8 cellular contexts compared by ENCODE assay signal in the genomic region with DNA sequence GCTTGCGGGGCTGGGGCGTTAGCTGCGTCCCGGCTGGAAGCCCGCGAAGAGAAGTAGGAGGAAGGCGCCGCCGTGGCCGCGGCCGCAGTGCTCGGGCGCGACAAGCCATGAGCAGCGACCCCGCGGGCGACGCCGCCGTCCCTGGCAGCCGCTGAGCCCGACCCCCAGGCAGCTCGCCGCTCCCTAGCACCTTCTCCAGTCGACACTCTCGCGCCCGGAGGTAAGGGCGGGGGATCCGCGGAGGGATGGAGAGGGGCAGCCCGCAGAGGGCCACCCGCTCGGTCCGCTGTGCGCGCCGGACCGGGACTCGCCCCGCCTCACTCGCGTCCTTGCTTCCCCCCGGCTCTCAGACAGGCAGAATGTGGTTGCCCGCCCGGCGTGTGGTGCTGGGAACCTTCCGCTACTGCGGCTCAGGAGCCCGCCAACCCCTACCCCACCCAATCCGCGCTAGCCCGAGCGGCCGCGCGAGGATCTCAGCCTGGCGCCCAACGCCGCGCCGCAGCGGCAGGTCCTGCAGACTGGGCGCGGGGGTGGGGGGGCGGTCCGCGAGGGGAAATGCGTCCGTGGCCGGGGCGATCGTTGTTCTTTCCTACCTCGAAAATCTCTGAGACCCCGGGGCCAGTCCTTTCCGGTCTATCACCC. TPM values are rescaled to one million over a fixed set of nuclear protein-coding genes. Genes with fewer than 3 reads are reported as not detected.
DNase-seq lines count a peak whose midpoint lies in the region; ATAC-seq, FAIRE-seq and TF ChIP-seq lines count a peak whose summit lies in the region.

A gene (plus strand): TSS at position 18 of the 642 bp plus-strand sequence. CDS start 53,354 bp downstream, outside the sequence.

- no TSS peak for BruUV-seq in GM12878 (replicated peaks; lab: Mats Ljungman, UMichigan)

- RAD21 ChIA-PET in GM12878 (lab: Charles Lee; ENCODE audit: unreplicated experiment): interaction anchor here (0.7 to 12.5 kb wide), 12 partner anchors 16 to 649 kb away, joined by 3 to 302 read pairs (median 20); no protein-coding TSS in a partner anchor

- peak within 1 kb of the TSS; percentile 92 for H3K4me3 Mint-ChIP-seq in T-helper 2 cell treated with Interferon-gamma antibody and Interleukin-4, amounts not matched to agents 5 μg/mL and 100 μg/mL, for 36 hours

- TF ChIP-seq POLR2A in GM12878 (IDR thresholded peaks at IDR 0.05; ENCODE audit: low read depth, low read length): peak; percentile 48; the same call in 1 of the 2 replicates

- H4K20me1 ChIP-seq in Karpas-422 (ENCODE audit: insufficient read depth, low read depth, low read length) (peaks cover 6% of the 10 kb centered on the region; the same call in 1 of the 2 replicates), GM12878 (ENCODE audit: control insufficient read depth, insufficient read depth) (no peaks in the 10 kb centered on the region)

- H3K9ac ChIP-seq in Karpas-422 (ENCODE audit: low read length) (peak within 1 kb of the TSS; percentile 75), GM12878 (ENCODE audit: control insufficient read depth, insufficient read depth, low read length) (peak within 1 kb of the TSS; percentile 81), skeletal muscle satellite cell (ENCODE audit: low read depth, low read length) (peak within 1 kb of the TSS; percentile 84)

- DNase-seq in NCI-H1417 (lab: John Stamatoyannopoulos, UW): peak; percentile 60 to 90 (median 88)
- DNase-seq in NCI-H1417 treated with DMSO at 0.1 percent for 48 hours (lab: John Stamatoyannopoulos, UW): no peak
- peak; percentile 74 for DNase-seq in H7
- DNase-seq in Karpas-422: peak; percentile 82
- DNase-seq in T-helper 2 cell treated with Interferon-gamma antibody and Interleukin-4, amounts not matched to agents 5 μg/mL and 100 μg/mL, for 36 hours (ENCODE audit: low spot score): peak; percentile 46
- DNase-seq in GM12878 (ENCODE audit: low read depth, low spot score): no peak

- no peak for TF ChIP-seq RAD21 in GM12878 (IDR thresholded peaks at IDR 0.05; ENCODE audit: insufficient read depth, low read depth, low read length)

- H3K79me2 ChIP-seq in Karpas-422 (ENCODE audit: low read length): no peaks in the 10 kb centered on the region
- H3K79me2 ChIP-seq in GM12878 (ENCODE audit: control insufficient read depth, insufficient read depth, low read length): peaks cover 38% of the 10 kb centered on the region

- no peak for FAIRE-seq in GM12878 (lab: Jason Lieb, UNC)

- H3K4me2 ChIP-seq in Karpas-422 (ENCODE audit: low read depth, low read length, poor library complexity, severe bottlenecking) (peak within 1 kb of the TSS; percentile 80), GM12878 (ENCODE audit: control insufficient read depth, insufficient read depth) (peak within 1 kb of the TSS; percentile 97), skeletal muscle satellite cell (ENCODE audit: low read length) (peak within 1 kb of the TSS; percentile 85)

- CTCF ChIA-PET in GM12878 (lab: Yijun Ruan, JAX): interaction anchor here (0.6 to 19.0 kb wide), 12 partner anchors 9 to 129 kb away, joined by 3 to 369 read pairs (median 5); no protein-coding TSS in a partner anchor

- H3K27me3 Mint-ChIP-seq in T-helper 2 cell treated with Interferon-gamma antibody and Interleukin-4, amounts not matched to agents 5 μg/mL and 100 μg/mL, for 36 hours (ENCODE audit: low read depth): no peaks in the 10 kb centered on the region

- peaks cover 68% of the 10 kb centered on the region for H3K4me1 Mint-ChIP-seq in T-helper 2 cell treated with Interferon-gamma antibody and Interleukin-4, amounts not matched to agents 5 μg/mL and 100 μg/mL, for 36 hours (ENCODE audit: low read depth)

- H3K27ac ChIP-seq in Karpas-422 (ENCODE audit: low read length) (no peak within 1 kb of the TSS), GM12878 (ENCODE audit: control insufficient read depth, insufficient read depth) (peak within 1 kb of the TSS; percentile 76)

- peak within 1 kb of the TSS; percentile 80 for H3K4me3 ChIP-seq in H7 (ENCODE audit: insufficient read depth, low read depth, low read length)
- H3K4me3 ChIP-seq in Karpas-422 (ENCODE audit: low read length): peak within 1 kb of the TSS; percentile 80
- H3K4me3 ChIP-seq in GM12878: peak within 1 kb of the TSS; percentile 88
- H3K4me3 ChIP-seq in iPS-11a (ENCODE audit: low read depth, low read length): peak within 1 kb of the TSS; percentile 83
- H3K4me3 ChIP-seq in skeletal muscle satellite cell (ENCODE audit: low read length): peak within 1 kb of the TSS; percentile 95

- peak within 1 kb of the TSS; percentile 92 for H3K27ac Mint-ChIP-seq in T-helper 2 cell treated with Interferon-gamma antibody and Interleukin-4, amounts not matched to agents 5 μg/mL and 100 μg/mL, for 36 hours

- peaks cover 40% of the 10 kb centered on the region for H3K36me3 Mint-ChIP-seq in T-helper 2 cell treated with Interferon-gamma antibody and Interleukin-4, amounts not matched to agents 5 μg/mL and 100 μg/mL, for 36 hours (ENCODE audit: low read depth)

- in situ Hi-C loops in GM12878 (cut with MboI): loop anchor here (25.0 kb wide), 1 partner anchor 354 kb away; a partner anchor contains a TSS

- H3K9me3 ChIP-seq in Karpas-422 (ENCODE audit: low read length) (no peaks in the 10 kb centered on the region), GM12878 (replicated peaks; ENCODE audit: control insufficient read depth, insufficient read depth, low read length) (no peaks in the 10 kb centered on the region), skeletal muscle satellite cell (replicated peaks; ENCODE audit: low read length) (no peaks in the 10 kb centered on the region)

- POLR2A ChIA-PET in GM12878 (lab: Charles Lee): interaction anchor here (0.7 to 4.0 kb wide), 5 partner anchors 16 to 153 kb away, joined by 3 to 13 read pairs (median 3); no protein-coding TSS in a partner anchor

- no peak for TF ChIP-seq CTCF in GM12878 (IDR thresholded peaks at IDR 0.05 in 2 of 3, conservative IDR thresholded peaks at IDR 0.05 in 1 of 3; ENCODE audit: control insufficient read depth in 2 of 3, extremely low read depth in 1 of 3, insufficient read depth in 1 of 3, low read depth in 3 of 3, low read length in 3 of 3)

- H3K9me2 ChIP-seq in Karpas-422 (replicated peaks; ENCODE audit: insufficient read depth, low read length): no peaks in the 10 kb centered on the region

- H3K4me1 ChIP-seq in Karpas-422 (ENCODE audit: low read length): peaks cover 25% of the 10 kb centered on the region
- H3K4me1 ChIP-seq in GM12878 (ENCODE audit: control insufficient read depth, insufficient read depth, low read length): peaks cover 12% of the 10 kb centered on the region
- peaks cover 38% of the 10 kb centered on the region for H3K4me1 ChIP-seq in skeletal muscle satellite cell (ENCODE audit: control insufficient read depth, insufficient read depth, low read length)

- no peaks in the 10 kb centered on the region for H3K9me3 Mint-ChIP-seq in T-helper 2 cell treated with Interferon-gamma antibody and Interleukin-4, amounts not matched to agents 5 μg/mL and 100 μg/mL, for 36 hours

- WGBS in GM12878 (ENCODE audit: insufficient coverage, insufficient replicate concordance, low lambda C conversion rate, missing lambda C conversion rate): 1% methylated on average over 51 of the region's 78 CpGs

- SMC1A ChIA-PET in GM12878 (lab: Charles Lee; ENCODE audit: uncharacterized antibody, unreplicated experiment): interaction anchor here (0.7 to 20.4 kb wide), 10 partner anchors 11 to 148 kb away, joined by 3 to 391 read pairs (median 22); no protein-coding TSS in a partner anchor

- peak; percentile 69 for ATAC-seq in GM12878

- intact Hi-C loops in GM12878 (cut with micrococcal nuclease; ENCODE audit: unreplicated experiment): loop anchor here (5.0 to 10.0 kb wide), 2 partner anchors 39 to 362 kb away; a partner anchor contains a TSS

- H3K27me3 ChIP-seq in H7 (ENCODE audit: control insufficient read depth, insufficient read depth, low read length) (peaks cover 43% of the 10 kb centered on the region), Karpas-422 (ENCODE audit: low read length) (no peaks in the 10 kb centered on the region), GM12878 (replicated peaks in 1 of 2; ENCODE audit: control insufficient read depth in 2 of 2, insufficient read depth in 2 of 2, low read length in 1 of 2) (no peaks in the 10 kb centered on the region; a peak in 1 of 4 replicates), skeletal muscle satellite cell (ENCODE audit: control insufficient read depth, insufficient read depth, low read length) (no peaks in the 10 kb centered on the region)

- 0 out of 4 replicates have a peak, but pooled peaks of 1 of the 2 experiments have one; percentile 22 for TF ChIP-seq EP300 in GM12878 (IDR thresholded peaks at IDR 0.05; ENCODE audit: borderline replicate concordance in 1 of 2, control insufficient read depth in 1 of 2, low read depth in 2 of 2, low read length in 2 of 2)

- peak within 1 kb of the TSS; percentile 93 for H2AFZ ChIP-seq in Karpas-422 (ENCODE audit: low read length)
- peak within 1 kb of the TSS; percentile 91 for H2AFZ ChIP-seq in GM12878 (ENCODE audit: control insufficient read depth, low read depth, low read length)

- no peaks in the 10 kb centered on the region for H3K36me3 ChIP-seq in H7 (replicated peaks; ENCODE audit: control insufficient read depth, insufficient read depth, low read length)
- no peaks in the 10 kb centered on the region for H3K36me3 ChIP-seq in Karpas-422 (ENCODE audit: insufficient read depth, low read length)
- no peaks in the 10 kb centered on the region for H3K36me3 ChIP-seq in GM12878 (ENCODE audit: control insufficient read depth in 2 of 2, insufficient read depth in 2 of 2, low read length in 1 of 2)
- no peaks in the 10 kb centered on the region for H3K36me3 ChIP-seq in skeletal muscle satellite cell (ENCODE audit: insufficient read depth, low read length)

RNA-seq across cellular contexts. Expression of the gene that starts here (rescaled TPM):
- 1.2 and 1.3 TPM in 2 replicates for total RNA-seq in H7 (2014; rRNA removed; shearing (Covaris generic))
- total RNA-seq in Karpas-422 (2014; rRNA removed; shearing (Covaris generic); ENCODE audit: low replicate concordance): 2.4 and 8.3 TPM in 2 replicates
- total RNA-seq in GM12878 (2013; cell fraction: nucleolus; rRNA removed): 43.9 and 45.4 TPM in 2 replicates
- total RNA-seq in GM12878 (2014; rRNA removed): 11.7 and 12.9 TPM in 2 replicates
- 10.0 and 10.5 TPM in 2 replicates for total RNA-seq in GM12878 (2014; rRNA removed; fragmentation: Illumina TruSeq; extraction: Trizol)
- total RNA-seq in GM12878 (2021): 10.6 and 11.4 TPM in 2 replicates
- 1.8 TPM for polyA plus RNA-seq in GM12878 (2011; ENCODE audit: low read depth)
- 16.3 and 21.7 TPM in 2 replicates for polyA plus RNA-seq in GM12878 (2011; rRNA removed)
- 8.5 and 9.4 TPM in 2 replicates for polyA plus RNA-seq in GM12878 (2011; cell fraction: cytosol; rRNA removed)
- 7.8 and 7.9 TPM in 2 replicates for polyA plus RNA-seq in GM12878 (2011; cell fraction: nucleus; rRNA removed)
- 2.2 and 2.6 TPM in 2 replicates for polyA plus RNA-seq in GM12878 (2012)
- polyA plus RNA-seq in GM12878 (2014; fragmentation: Illumina TruSeq; extraction: Trizol): 13.7 and 16.6 TPM in 2 replicates
- polyA plus RNA-seq in GM12878 (2014; fragmentation: Nextera tagmentation; extraction: Ambion mirVana): 1 to 10 TPM; 2.3 to 3.1 TPM
- 6.3 and 7.9 TPM in 2 replicates for polyA plus RNA-seq in GM12878 (2014; rRNA removed)
- polyA plus RNA-seq in GM12878 (2016; fragmentation: Nextera tagmentation; extraction: Ambion mirVana): 10 to 100 TPM; 10.9 to 11.3 TPM
- polyA minus RNA-seq in GM12878 (2011; rRNA and poly(A)+ RNA removed): 19.3 and 22.0 TPM in 2 replicates
- 7.1 and 8.2 TPM in 2 replicates for polyA minus RNA-seq in GM12878 (2011; cell fraction: cytosol; rRNA and poly(A)+ RNA removed)
- 7.3 and 12.1 TPM in 2 replicates for polyA minus RNA-seq in GM12878 (2011; cell fraction: nucleus; rRNA and poly(A)+ RNA removed)
- total RNA-seq in skeletal muscle satellite cell (2012; rRNA removed): 7.6 and 7.9 TPM in 2 replicates

Comparison
In these comparisons a context has a peak if more than half of its experiments do, and no peak if none do; other contexts are left out.
1. DNase-seq: peak in NCI-H1417 (3 of 3), H7 (single experiment), Karpas-422 (single experiment) and T-helper 2 cell treated with Interferon-gamma antibody and Interleukin-4, amounts not matched to agents 5 μg/mL and 100 μg/mL, for 36 hours (single experiment); none in NCI-H1417 treated with DMSO at 0.1 percent for 48 hours (single experiment) and GM12878 (single experiment).
2. Peak in every context shown above with its lines, with median percentiles within 50 percentile points of each other: H3K4me3 ChIP-seq, H3K4me2 ChIP-seq and H3K9ac ChIP-seq.